23 cellular contexts compared by ENCODE assay signal in genomic region chr14:105694961-105695360, GRCh38.
DNase-seq lines count a peak whose midpoint lies in the region; ATAC-seq and TF ChIP-seq lines count a peak whose summit lies in the region.
"Had no signal": no experiment of that assay in that cellular context is flagged by ENCODE, and none has a peak within 500 bp of the region (broad histone marks: within the 10 kb centered on the region; RNA-seq: fewer than 3 reads in every experiment).

No MANE protein-coding gene starts in this region.

- H3K9me3 Mint-ChIP-seq in activated CD4-positive, alpha-beta T cell treated with anti-CD3 and anti-CD28 coated beads for 36 hours (ENCODE audit: low read depth): peaks cover 10% of the 10 kb centered on the region
- H3K9me3 Mint-ChIP-seq in IgD-negative memory B cell (no peaks in the 10 kb centered on the region), progenitor cell of endocrine pancreas (ENCODE audit: low read depth) (peaks cover 37% of the 10 kb centered on the region)
- H3K9me3 Mint-ChIP-seq in activated naive CD8-positive, alpha-beta T cell treated with anti-CD3 and anti-CD28 coated beads for 36 hours: peaks cover 14% of the 10 kb centered on the region
- H3K9me3 Mint-ChIP-seq: CD8-positive, alpha-beta memory T cell had no signal

- TF ChIP-seq CTCF in progenitor cell of endocrine pancreas (IDR thresholded peaks at IDR 0.05; ENCODE audit: unreplicated experiment): no peak

- H3K27ac Mint-ChIP-seq in activated CD4-positive, alpha-beta T cell treated with anti-CD3 and anti-CD28 coated beads for 36 hours: peak overlapping the region; percentile 4
- H3K27ac Mint-ChIP-seq in IgD-negative memory B cell (peak overlapping the region; percentile 98 to 100 (median 98)), progenitor cell of endocrine pancreas (peak overlapping the region; percentile 96)
- H3K27ac Mint-ChIP-seq in activated naive CD8-positive, alpha-beta T cell treated with anti-CD3 and anti-CD28 coated beads for 36 hours: peak overlapping the region; percentile 18
- H3K27ac Mint-ChIP-seq: CD8-positive, alpha-beta memory T cell had no signal

- no peak for DNase-seq in activated CD4-positive, alpha-beta T cell treated with anti-CD3 and anti-CD28 coated beads for 36 hours
- no peak for DNase-seq in activated CD4-positive, alpha-beta T cell treated with anti-CD3 and anti-CD28 coated beads for 1 hour
- no peak for DNase-seq in activated naive CD8-positive, alpha-beta T cell treated with anti-CD3 and anti-CD28 coated beads for 36 hours
- DNase-seq in progenitor cell of endocrine pancreas (ENCODE audit: low spot score, unreplicated experiment) (no peak), DMS79 (lab: John Stamatoyannopoulos, UW) (no peak), NCI-H187 (lab: John Stamatoyannopoulos, UW) (no peak)
- DNase-seq: activated CD4-positive, alpha-beta memory T cell treated with anti-CD3 and anti-CD28 coated beads, Interleukin-2, amount 10 ng/mL, durations not matched to agents 7 days and 5 days; activated naive CD4-positive, alpha-beta T cell; activated T-cell treated with anti-CD3 and anti-CD28 coated beads, Interleukin-2, amount 50 U/mL, for 1 hour; aorta; gastrocnemius medialis; Kasumi-1; NCI-H1092 treated with DMSO at 0.1 percent for 48 hours; NCI-H2029; NCI-H2227 treated with DMSO at 0.1 percent for 48 hours; sigmoid colon; SK-N-SH; stimulated activated CD4-positive, alpha-beta T cell treated with anti-CD3 and anti-CD28 coated beads, Interleukin-15, amount 100 ng/mL, for 24 hours; T-helper 9 cell; trophoblast cell had no signal

- POLR2A ChIA-PET in activated CD4-positive, alpha-beta T cell treated with anti-CD3 and anti-CD28 coated beads for 36 hours (lab: Charles Lee): no interaction called here

- peaks cover 18% of the 10 kb centered on the region for H3K27me3 Mint-ChIP-seq in activated CD4-positive, alpha-beta T cell treated with anti-CD3 and anti-CD28 coated beads for 36 hours
- H3K27me3 Mint-ChIP-seq in IgD-negative memory B cell (no peaks in the 10 kb centered on the region), progenitor cell of endocrine pancreas (no peaks in the 10 kb centered on the region)
- H3K27me3 Mint-ChIP-seq in activated naive CD8-positive, alpha-beta T cell treated with anti-CD3 and anti-CD28 coated beads for 36 hours: peaks cover 17% of the 10 kb centered on the region

- no peak for ATAC-seq in activated CD4-positive, alpha-beta T cell treated with anti-CD3 and anti-CD28 coated beads for 36 hours
- ATAC-seq in HG03342 (IDR thresholded peaks at IDR 0.05; ENCODE audit: unreplicated experiment): no peak
- ATAC-seq: gastrocnemius medialis had no signal

- intact Hi-C loops in activated CD4-positive, alpha-beta T cell treated with anti-CD3 and anti-CD28 coated beads for 36 hours (cut with DNase I, micrococcal nuclease): no loop called here

- CTCF ChIA-PET in activated CD4-positive, alpha-beta T cell treated with anti-CD3 and anti-CD28 coated beads for 36 hours (lab: Charles Lee): no interaction called here

- H3K36me3 Mint-ChIP-seq in activated CD4-positive, alpha-beta T cell treated with anti-CD3 and anti-CD28 coated beads for 36 hours (ENCODE audit: low read depth): no peaks in the 10 kb centered on the region
- H3K36me3 Mint-ChIP-seq in IgD-negative memory B cell (peaks cover 3% of the 10 kb centered on the region), progenitor cell of endocrine pancreas (ENCODE audit: insufficient read depth) (peaks cover 23% of the 10 kb centered on the region)
- no peaks in the 10 kb centered on the region for H3K36me3 Mint-ChIP-seq in activated naive CD8-positive, alpha-beta T cell treated with anti-CD3 and anti-CD28 coated beads for 36 hours
- H3K36me3 Mint-ChIP-seq: CD8-positive, alpha-beta memory T cell had no signal

- no peak overlapping the region for H3K4me3 Mint-ChIP-seq in activated CD4-positive, alpha-beta T cell treated with anti-CD3 and anti-CD28 coated beads for 36 hours
- H3K4me3 Mint-ChIP-seq in IgD-negative memory B cell: peak overlapping the region in 3 of 4 donors; percentile 67 to 81 (median 80)
- no peak overlapping the region for H3K4me3 Mint-ChIP-seq in activated naive CD8-positive, alpha-beta T cell treated with anti-CD3 and anti-CD28 coated beads for 36 hours
- no peak overlapping the region for H3K4me3 Mint-ChIP-seq in progenitor cell of endocrine pancreas (ENCODE audit: low read depth)
- H3K4me3 Mint-ChIP-seq: activated CD4-positive, alpha-beta memory T cell treated with anti-CD3 and anti-CD28 coated beads, Interleukin-2, amount 10 ng/mL, durations not matched to agents 7 days and 5 days; CD8-positive, alpha-beta memory T cell had no signal

- no peaks in the 10 kb centered on the region for H3K4me1 Mint-ChIP-seq in activated CD4-positive, alpha-beta T cell treated with anti-CD3 and anti-CD28 coated beads for 36 hours
- H3K4me1 Mint-ChIP-seq in IgD-negative memory B cell: peaks cover 28 to 35% (median 35%) of the 10 kb centered on the region in 3 donors
- H3K4me1 Mint-ChIP-seq in activated naive CD8-positive, alpha-beta T cell treated with anti-CD3 and anti-CD28 coated beads for 36 hours: no peaks in the 10 kb centered on the region
- no peaks in the 10 kb centered on the region for H3K4me1 Mint-ChIP-seq in progenitor cell of endocrine pancreas (ENCODE audit: low read depth)
- H3K4me1 Mint-ChIP-seq: CD8-positive, alpha-beta memory T cell had no signal

Comparison
In these comparisons a context has a peak if more than half of its experiments do, and no peak if none do; other contexts are left out.
1. H3K27ac Mint-ChIP-seq: peak in every context shown above with its lines; median percentile 98 in IgD-negative memory B cell; 96 in progenitor cell of endocrine pancreas; 18 in activated naive CD8-positive, alpha-beta T cell treated with anti-CD3 and anti-CD28 coated beads for 36 hours; 4 in activated CD4-positive, alpha-beta T cell treated with anti-CD3 and anti-CD28 coated beads for 36 hours.
2. H3K4me3 Mint-ChIP-seq: peak in IgD-negative memory B cell (3 of 4); none in activated CD4-positive, alpha-beta T cell treated with anti-CD3 and anti-CD28 coated beads for 36 hours (single experiment), activated naive CD8-positive, alpha-beta T cell treated with anti-CD3 and anti-CD28 coated beads for 36 hours (single experiment) and progenitor cell of endocrine pancreas (single experiment).